ENCODE assay signal across 10 cellular contexts in genomic region chr4:88275516-88275915, GRCh38. TPM values are rescaled to one million over a fixed set of nuclear protein-coding genes. Genes with fewer than 3 reads are reported as not detected.
DNase-seq lines count a peak whose midpoint lies in the region; ATAC-seq and TF ChIP-seq lines count a peak whose summit lies in the region.
"Had no signal": no experiment of that assay in that cellular context is flagged by ENCODE, and none has a peak within 500 bp of the region (broad histone marks: within the 10 kb centered on the region; RNA-seq: fewer than 3 reads in every experiment).

No MANE protein-coding gene starts in this region.

- H3K36me3 ChIP-seq in vagina = no peaks in the 10 kb centered on the region

- peak overlapping the region; percentile 10 for H3K27ac ChIP-seq in vagina

- H3K4me3 ChIP-seq in vagina = no peak overlapping the region

- no peak for TF ChIP-seq CTCF in vagina (IDR thresholded peaks at IDR 0.05)

- no peaks in the 10 kb centered on the region for H3K27me3 ChIP-seq in vagina

- ATAC-seq in Right ventricle myocardium superior (ENCODE audit: poor library complexity) (peak; percentile 38), Right ventricle myocardium inferior (no peak), HG03103 (IDR thresholded peaks at IDR 0.05; ENCODE audit: low read depth, unreplicated experiment) (peak; percentile 63)
- ATAC-seq: HCT116 had no signal

- no peak for TF ChIP-seq POLR2A in vagina (IDR thresholded peaks at IDR 0.05)

- H3K9me3 ChIP-seq in vagina = no peaks in the 10 kb centered on the region

- DNase-seq in Right ventricle myocardium superior (no peak), Right ventricle myocardium inferior (ENCODE audit: missing footprints) (no peak), SIG-M5 (lab: John Stamatoyannopoulos, UW) (peak; percentile 55), vagina (ENCODE audit: extremely low spot score in 2 of 2) (no peak), NCI-H146 (lab: John Stamatoyannopoulos, UW) (no peak), SHP77 treated with DMSO at 0.1 percent for 48 hours (lab: John Stamatoyannopoulos, UW) (no peak), amygdala (lab: John Stamatoyannopoulos, UW) (no peak)
- DNase-seq: NCI-H526 had no signal

- H3K4me1 ChIP-seq in vagina = peaks cover 37% of the 10 kb centered on the region

- intact Hi-C loops in Right ventricle myocardium superior (cut with DNase I) = loop anchor here (10.0 kb wide), 1 partner anchor 51 kb away; no protein-coding TSS in a partner anchor
- intact Hi-C loops in Right ventricle myocardium inferior (cut with DNase I) = no loop called here
- intact Hi-C loops in vagina (cut with DNase I) = no loop called here

RNA-seq across cellular contexts. Expression of gene PPM1K, which starts 8.8 kb away (rescaled TPM):
- total RNA-seq in Right ventricle myocardium superior (160 TPM), Right ventricle myocardium inferior (125 TPM), vagina (22.8 TPM)
